12 cellular contexts compared by ENCODE assay signal in genomic region chr15:89827821-89828220, GRCh38. TPM values are rescaled to one million over a fixed set of nuclear protein-coding genes. Genes with fewer than 3 reads are reported as not detected.
DNase-seq lines count a peak whose midpoint lies in the region; ATAC-seq and TF ChIP-seq lines count a peak whose summit lies in the region.
"Had no signal": no experiment of that assay in that cellular context is flagged by ENCODE, and none has a peak within 500 bp of the region (broad histone marks: within the 10 kb centered on the region; RNA-seq: fewer than 3 reads in every experiment).

No MANE protein-coding gene starts in this region.

- H3K36me3 ChIP-seq in fibroblast of lung (ENCODE audit: control insufficient read depth, insufficient read depth, low read length) (no peaks in the 10 kb centered on the region), transverse colon (no peaks in the 10 kb centered on the region)

- WGBS in transverse colon (ENCODE audit: low coverage in 1 of 2), 2 donors = 82 to 100% methylated on average over 1 to 5 of the region's 5 CpGs

- H3K4me3 Mint-ChIP-seq in nephron = no peak overlapping the region
- H3K4me3 Mint-ChIP-seq: activated CD4-positive, alpha-beta memory T cell treated with anti-CD3 and anti-CD28 coated beads for 36 hours had no signal

- TF ChIP-seq EP300 in transverse colon (IDR thresholded peaks at IDR 0.05; ENCODE audit: low read depth) = no peak

- no peak for ATAC-seq in HG03196 (IDR thresholded peaks at IDR 0.05; ENCODE audit: unreplicated experiment)

- H3K9me3 ChIP-seq in fibroblast of lung (ENCODE audit: control insufficient read depth, insufficient read depth, low read depth, low read length) (no peaks in the 10 kb centered on the region), transverse colon (no peaks in the 10 kb centered on the region)

- no peak overlapping the region for H3K9ac ChIP-seq in fibroblast of lung (ENCODE audit: insufficient read depth, low read length)

- DNase-seq in RWPE1 (ENCODE audit: low spot score) = no peak
- DNase-seq in fibroblast of lung (ENCODE audit: low read depth in 2 of 2) = no peak
- DNase-seq in transverse colon = peak; percentile 39
- no peak for DNase-seq in stimulated activated CD4-positive, alpha-beta T cell treated with anti-CD3 and anti-CD28 coated beads, Interleukin-4, amount 100 ng/mL, for 4 hours
- DNase-seq in HCEC 1CT = no peak
- DNase-seq: activated CD4-positive, alpha-beta memory T cell treated with anti-CD3 and anti-CD28 coated beads for 36 hours; central memory CD4-positive, alpha-beta T cell; COR-L47; mesendoderm; NCI-H446 treated with DMSO at 0.1 percent for 48 hours had no signal

- H3K9me3 Mint-ChIP-seq in nephron = no peaks in the 10 kb centered on the region
- H3K9me3 Mint-ChIP-seq: activated CD4-positive, alpha-beta memory T cell treated with anti-CD3 and anti-CD28 coated beads for 36 hours had no signal

- H3K4me2 ChIP-seq in fibroblast of lung (ENCODE audit: extremely low read depth, insufficient read depth, low read length) = no peak overlapping the region

- H3K4me1 ChIP-seq in fibroblast of lung (ENCODE audit: control insufficient read depth, extremely low read depth, insufficient read depth, low read length) (peaks cover 34% of the 10 kb centered on the region), transverse colon (peaks cover 14 to 26% (median 18%) of the 10 kb centered on the region in 4 donors)

- in situ Hi-C loops in transverse colon (cut with MboI; ENCODE audit: low pct_ligation_motif_present in 1 of 4, low pct_unique_long_range_greater_than_20kb in 1 of 4, low sequenced_read_pairs in 3 of 4) = no loop called here

- no peak for TF ChIP-seq POLR2A in transverse colon (IDR thresholded peaks at IDR 0.05)

- peaks cover 9% of the 10 kb centered on the region for H3K36me3 Mint-ChIP-seq in nephron (ENCODE audit: low read depth)
- H3K36me3 Mint-ChIP-seq: activated CD4-positive, alpha-beta memory T cell treated with anti-CD3 and anti-CD28 coated beads for 36 hours had no signal

- no peaks in the 10 kb centered on the region for H3K27me3 ChIP-seq in fibroblast of lung (ENCODE audit: control insufficient read depth, insufficient read depth, low read length)
- no peaks in the 10 kb centered on the region for H3K27me3 ChIP-seq in transverse colon

- intact Hi-C loops in transverse colon (cut with DNase I; ENCODE audit: low total_unique reads) = no loop called here

- H3K79me2 ChIP-seq in fibroblast of lung (ENCODE audit: control insufficient read depth, insufficient read depth, low read length) = no peaks in the 10 kb centered on the region

- H3K27ac ChIP-seq in RWPE1 (peak overlapping the region; percentile 60), fibroblast of lung (ENCODE audit: insufficient read depth, low read length) (peak overlapping the region; percentile 86), transverse colon (peak overlapping the region; percentile 36 to 56 (median 52))

- peak overlapping the region; percentile 34 to 71 (median 55) for H3K27ac Mint-ChIP-seq in nephron
- H3K27ac Mint-ChIP-seq: activated CD4-positive, alpha-beta memory T cell treated with anti-CD3 and anti-CD28 coated beads for 36 hours had no signal

- peaks cover 23% of the 10 kb centered on the region for H3K4me1 Mint-ChIP-seq in nephron

- H3K27me3 Mint-ChIP-seq in nephron (ENCODE audit: low read depth) = peaks cover 7% of the 10 kb centered on the region

- H3K4me3 ChIP-seq in fibroblast of lung (replicated peaks in 1 of 4; ENCODE audit: control extremely low read depth in 1 of 4, insufficient read depth in 1 of 4, low read depth in 3 of 4, low read length in 4 of 4) (no peak overlapping the region), transverse colon (no peak overlapping the region)

- H4K20me1 ChIP-seq in fibroblast of lung (ENCODE audit: control insufficient read depth, extremely low read depth, insufficient read depth, low read length) = no peaks in the 10 kb centered on the region

- POLR2A ChIA-PET in RWPE1 (lab: Yijun Ruan, JAX; ENCODE audit: low non-redundant PET) = no interaction called here

- CTCF ChIA-PET in RWPE1 (lab: Yijun Ruan, JAX) = interaction anchor here (0.6 kb wide), 1 partner anchor 50 kb away, joined by 3 read pairs; no protein-coding TSS in a partner anchor

- TF ChIP-seq CTCF in RWPE1 (conservative IDR thresholded peaks at IDR 0.05; ENCODE audit: low read depth) (no peak), fibroblast of lung (conservative IDR thresholded peaks at IDR 0.05 in 1 of 2, IDR thresholded peaks at IDR 0.05 in 1 of 2; ENCODE audit: low read depth in 1 of 2, low read length in 2 of 2) (no peak), nephron (IDR thresholded peaks at IDR 0.05; ENCODE audit: unreplicated experiment in 3 of 3) (no peak), transverse colon (IDR thresholded peaks at IDR 0.05) (no peak)

- no peak overlapping the region for H2AFZ ChIP-seq in fibroblast of lung (ENCODE audit: low read length)

RNA-seq across cellular contexts. Expression of gene ANPEP, which starts 13.2 kb away (rescaled TPM):
- total RNA-seq in fibroblast of lung (21.6 and 70.8 TPM in 2 replicates), transverse colon (1,000 to 10,000 TPM in 1 of 4 donors, 100 to 1,000 TPM in 3; 133 to 1,054 (median 474) TPM)
- 72.8 and 116 TPM in 2 replicates for polyA plus RNA-seq in fibroblast of lung
- 144 and 173 TPM in 2 replicates for polyA plus RNA-seq in fibroblast of lung (2012)
- polyA minus RNA-seq in fibroblast of lung (ENCODE audit: low replicate concordance) = 363 and 403 TPM in 2 replicates

RNA-seq across cellular contexts. Expression of gene MESP2, which starts 51.7 kb away (rescaled TPM):
- total RNA-seq in fibroblast of lung (0.77 and 0.99 TPM in 2 replicates), transverse colon (under 1 TPM in 2 of 4 donors, not detected in 2; 0.64 to 0.96 TPM)
- 0.24 TPM in 1 of 2 replicates, not detected in the other for polyA plus RNA-seq in fibroblast of lung
- polyA plus RNA-seq in fibroblast of lung (2012) = 0.16 and 0.33 TPM in 2 replicates
- not detected in 2 replicates for polyA minus RNA-seq in fibroblast of lung (ENCODE audit: low replicate concordance)
- total RNA-seq: activated CD4-positive, alpha-beta memory T cell treated with anti-CD3 and anti-CD28 coated beads for 36 hours had no signal
